ENCODE assay signal across 8 cellular contexts in genomic region chr1:231628207-231628876, GRCh38. TPM values are rescaled to one million over a fixed set of nuclear protein-coding genes. Genes with fewer than 3 reads are reported as not detected.
A peak's percentile ranks its signal among the peaks of the same experiment; 100 is the strongest.
DNase-seq lines count a peak whose midpoint lies in the region; ATAC-seq, FAIRE-seq and TF ChIP-seq lines count a peak whose summit lies in the region.

No MANE protein-coding gene starts in this region.

- POLR2A ChIA-PET in A549 (lab: Yijun Ruan, JAX): no interaction called here

- H3K9me3 ChIP-seq in A549 (no peaks in the 10 kb centered on the region), mesodermal cell (ENCODE audit: control insufficient read depth, low read length) (no peaks in the 10 kb centered on the region)

- no peaks in the 10 kb centered on the region for H3K27me3 Mint-ChIP-seq in activated T-cell treated with anti-CD3 and anti-CD28 coated beads, Interleukin-2, amount 50 U/mL, for 24 hours

- peaks cover 2% of the 10 kb centered on the region for H3K36me3 Mint-ChIP-seq in activated T-cell treated with anti-CD3 and anti-CD28 coated beads, Interleukin-2, amount 50 U/mL, for 24 hours (ENCODE audit: low read depth)

- FAIRE-seq in A549 (lab: Jason Lieb, UNC): no peak

- no peak for TF ChIP-seq CTCF in A549 (IDR thresholded peaks at IDR 0.05)

- no peaks in the 10 kb centered on the region for H3K9me3 Mint-ChIP-seq in activated T-cell treated with anti-CD3 and anti-CD28 coated beads, Interleukin-2, amount 50 U/mL, for 24 hours

- no peak for TF ChIP-seq RAD21 in A549 (conservative IDR thresholded peaks at IDR 0.05 in 1 of 2, IDR thresholded peaks at IDR 0.05 in 1 of 2)
- TF ChIP-seq RAD21 in Ishikawa (IDR thresholded peaks at IDR 0.05; ENCODE audit: low read depth): no peak

- 41% methylated on average over 5 of the region's 5 CpGs for WGBS in A549 (ENCODE audit: missing lambda C conversion rate)
- 83 to 95% methylated on average over 4 of the region's 5 CpGs for WGBS in mesodermal cell (ENCODE audit: insufficient coverage in 2 of 2), 2 experiments

- peak overlapping the region; percentile 84 for H3K4me3 Mint-ChIP-seq in activated T-cell treated with anti-CD3 and anti-CD28 coated beads, Interleukin-2, amount 50 U/mL, for 24 hours

- no peak for TF ChIP-seq POLR2A in A549 (IDR thresholded peaks at IDR 0.05; ENCODE audit: low read length)

- peak overlapping the region; percentile 89 for H3K27ac Mint-ChIP-seq in activated T-cell treated with anti-CD3 and anti-CD28 coated beads, Interleukin-2, amount 50 U/mL, for 24 hours

- no peak overlapping the region for H3K4me3 ChIP-seq in A549
- peak overlapping the region; percentile 78 for H3K4me3 ChIP-seq in mesodermal cell (ENCODE audit: extremely low read depth, insufficient read depth, low read length, poor library complexity, severe bottlenecking)

- peaks cover 25% of the 10 kb centered on the region for H3K4me1 ChIP-seq in A549
- peaks cover 13% of the 10 kb centered on the region for H3K4me1 ChIP-seq in mesodermal cell (ENCODE audit: control insufficient read depth, insufficient read depth, low read length, poor library complexity, severe bottlenecking)

- no peak for TF ChIP-seq EP300 in A549 (IDR thresholded peaks at IDR 0.05)
- TF ChIP-seq EP300 in Ishikawa (IDR thresholded peaks at IDR 0.05; ENCODE audit: borderline replicate concordance): no peak

- H3K27ac ChIP-seq in A549 (no peak overlapping the region), mesodermal cell (ENCODE audit: low read depth, low read length, severe bottlenecking) (no peak overlapping the region)

- CTCF ChIA-PET in A549 (lab: Yijun Ruan, JAX): interaction anchor here (0.7 kb wide), 1 partner anchor 271 kb away, joined by 3 read pairs; no protein-coding TSS in a partner anchor

- H3K36me3 ChIP-seq in mesodermal cell (ENCODE audit: control insufficient read depth, insufficient read depth, low read length): no peaks in the 10 kb centered on the region

- DNase-seq in A549 (ENCODE audit: low read depth in 1 of 2, low spot score in 1 of 2) (no peak), GF-D8 (lab: John Stamatoyannopoulos, UW) (no peak), SW 1271 (lab: John Stamatoyannopoulos, UW) (no peak)
- DNase-seq in activated T-cell treated with anti-CD3 and anti-CD28 coated beads, Interleukin-2, amount 50 U/mL, for 24 hours: peak; percentile 59

- ATAC-seq in A549 (0 out of 6 replicates have a peak, but pooled peaks of 1 of the 2 experiments have one; percentile 14), GM18502 (IDR thresholded peaks at IDR 0.05; ENCODE audit: poor library complexity, unreplicated experiment) (no peak), GM21447 (IDR thresholded peaks at IDR 0.05; ENCODE audit: unreplicated experiment) (no peak)

- H3K4me1 Mint-ChIP-seq in activated T-cell treated with anti-CD3 and anti-CD28 coated beads, Interleukin-2, amount 50 U/mL, for 24 hours (ENCODE audit: low read depth): peaks cover 41% of the 10 kb centered on the region

- H3K4me2 ChIP-seq in A549: peak overlapping the region; percentile 97

TF ChIP-seq in A549, 52 proteins besides CTCF, POLR2A, EP300 and RAD21:
- TF ChIP-seq TFCP2L1 (CRISPR knock-in tag; IDR thresholded peaks at IDR 0.05) (no peak), FOSL2 (IDR thresholded peaks at IDR 0.05) (no peak), FOSL2 (CRISPR knock-in tag; IDR thresholded peaks at IDR 0.05) (peak; percentile 24; the same call in 1 of the 2 replicates)

TF ChIP-seq in Ishikawa, 13 proteins besides CTCF, POLR2A, EP300 and RAD21:
- TF ChIP-seq CREB1 (IDR thresholded peaks at IDR 0.05; ENCODE audit: low read depth): no peak
- no peak for TF ChIP-seq TCF12 (IDR thresholded peaks at IDR 0.05; ENCODE audit: low read depth)
- TF ChIP-seq YY1 (IDR thresholded peaks at IDR 0.05; ENCODE audit: low read depth): no peak
- peak; percentile 63 for TF ChIP-seq NFIC (IDR thresholded peaks at IDR 0.05)
- TF ChIP-seq CEBPB (IDR thresholded peaks at IDR 0.05): no peak
TF ChIP-seq in Ishikawa: peak in this region for 1.

RNA-seq across cellular contexts. Expression of gene DISC1, which starts 1.8 kb away (rescaled TPM):
- polyA plus RNA-seq in A549 (2011; rRNA removed) (0.67 and 0.74 TPM in 2 replicates), A549 (2017; fragmentation: RNase III; extraction: RNeasy Plus Mini Kit Qiagen cat#74134 plus additional on column Dnase treatment) (0.31 to 0.50 TPM (median 0.39 TPM) in 3 replicates)
- polyA plus RNA-seq in A549 (2012; cell fraction: cytosol; rRNA removed): 0.12 and 0.27 TPM in 2 replicates
- 0.49 and 0.60 TPM in 2 replicates for polyA plus RNA-seq in A549 (2012; cell fraction: nucleus; rRNA removed)
- 1.7 and 1.8 TPM in 2 replicates for polyA minus RNA-seq in A549 (2011; rRNA and poly(A)+ RNA removed)
- 7.4 TPM for polyA plus RNA-seq in mesodermal cell (2013, experiment 1 of 2)
- polyA plus RNA-seq in mesodermal cell (2013, experiment 2 of 2): 5.6 TPM
